Comparison of ENCODE assay signal across 23 cellular contexts in the genomic region with DNA sequence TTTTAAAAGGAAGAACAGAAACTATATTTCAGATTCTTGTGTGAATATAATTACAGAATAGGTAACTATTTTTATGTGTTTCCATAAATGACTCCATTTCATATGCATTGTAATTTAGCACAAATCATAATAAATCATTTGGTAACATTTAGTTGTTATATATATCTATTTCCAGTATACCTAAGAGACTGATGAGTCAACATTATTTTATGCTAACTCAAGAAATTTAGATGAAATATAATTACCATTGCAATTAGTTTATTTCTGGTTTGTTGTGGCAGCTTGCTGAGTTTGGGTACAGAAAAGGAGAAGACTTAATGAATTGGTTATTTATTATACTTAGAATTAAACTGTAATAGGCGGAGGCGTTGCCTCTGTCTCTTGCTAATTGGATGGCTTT.
DNase-seq lines count a peak whose midpoint lies in the region; ATAC-seq, FAIRE-seq and TF ChIP-seq lines count a peak whose summit lies in the region.
"Had no signal": no experiment of that assay in that cellular context is flagged by ENCODE, and none has a peak within 500 bp of the region (broad histone marks: within the 10 kb centered on the region; RNA-seq: fewer than 3 reads in every experiment).

No MANE protein-coding gene starts in this region.

- H3K9me3 ChIP-seq in A549 (no peaks in the 10 kb centered on the region), K562 (replicated peaks; ENCODE audit: control insufficient read depth, insufficient read depth, low read depth, low read length) (no peaks in the 10 kb centered on the region), smooth muscle cell (replicated peaks; ENCODE audit: low read depth) (no peaks in the 10 kb centered on the region)
- H3K9me3 ChIP-seq: BE2C had no signal

- H3K27me3 Mint-ChIP-seq in natural killer cell (ENCODE audit: low read depth in 2 of 2) = no peaks in the 10 kb centered on the region
- H3K27me3 Mint-ChIP-seq: CD4-positive, alpha-beta memory T cell; CD4-positive, CD25-positive, alpha-beta regulatory T cell; CD8-positive, alpha-beta memory T cell had no signal

- in situ Hi-C loops in K562 (cut with MboI) = no loop called here

- no peaks in the 10 kb centered on the region for H3K79me2 ChIP-seq in K562 (ENCODE audit: control insufficient read depth, insufficient read depth, low read length)
- H3K79me2 ChIP-seq in smooth muscle cell (ENCODE audit: low read depth) = no peaks in the 10 kb centered on the region

- TF ChIP-seq CTCF in A549 (IDR thresholded peaks at IDR 0.05) (no peak), K562 (IDR thresholded peaks at IDR 0.05 in 2 of 3, conservative IDR thresholded peaks at IDR 0.05 in 1 of 3; ENCODE audit: insufficient read depth in 2 of 3, low read depth in 1 of 3, low read length in 3 of 3) (no peak), natural killer cell (IDR thresholded peaks at IDR 0.05) (no peak), smooth muscle cell (IDR thresholded peaks at IDR 0.05; ENCODE audit: borderline replicate concordance, insufficient read depth, poor library complexity, severe bottlenecking) (no peak)

- no peak for ATAC-seq in A549
- ATAC-seq in K562 = no peak
- no peak for ATAC-seq in natural killer cell
- no peak for ATAC-seq in HG03565 (IDR thresholded peaks at IDR 0.05; ENCODE audit: unreplicated experiment)

- 68% methylated on average over 2 of the region's 2 CpGs for WGBS in A549 (ENCODE audit: missing lambda C conversion rate)
- 0% methylated on average over 2 of the region's 2 CpGs for WGBS in K562 (ENCODE audit: insufficient coverage, low coverage, missing lambda C conversion rate)
- WGBS in smooth muscle cell (ENCODE audit: low lambda C conversion rate) = 98% methylated on average over 2 of the region's 2 CpGs

- TF ChIP-seq RAD21 in A549 (conservative IDR thresholded peaks at IDR 0.05 in 1 of 2, IDR thresholded peaks at IDR 0.05 in 1 of 2) (no peak), K562 (CRISPR knock-in tag; conservative IDR thresholded peaks at IDR 0.05 in 1 of 2, IDR thresholded peaks at IDR 0.05 in 1 of 2) (no peak)

- H3K27me3 ChIP-seq in K562 (ENCODE audit: control insufficient read depth in 2 of 2, insufficient read depth in 2 of 2, low read length in 2 of 2) = no peaks in the 10 kb centered on the region
- H3K27me3 ChIP-seq in smooth muscle cell (ENCODE audit: low read depth) = no peaks in the 10 kb centered on the region
- H3K27me3 ChIP-seq: BE2C, BLaER1 had no signal

- H3K4me3 ChIP-seq in A549 (no peak overlapping the region), K562 (no peak overlapping the region), smooth muscle cell (no peak overlapping the region)
- H3K4me3 ChIP-seq: BLaER1 had no signal

- FAIRE-seq in A204.1 (lab: Jason Lieb, UNC) (peak; percentile 19), A549 (lab: Jason Lieb, UNC) (no peak), RCC 7860 (lab: Jason Lieb, UNC) (peak; percentile 17), K562 (lab: Jason Lieb, UNC) (no peak)
- FAIRE-seq: G401.6, GM12891, GM19239 had no signal

- DNase-seq in A549 (ENCODE audit: low read depth in 1 of 2, low spot score in 1 of 2) (no peak), RCC 7860 (ENCODE audit: low spot score) (no peak), K562 (ENCODE audit: extremely low read depth in 1 of 4, low spot score in 3 of 4) (no peak), NCI-H226 (no peak), natural killer cell (no peak), smooth muscle cell (lab: John Stamatoyannopoulos, UW; ENCODE audit: unreplicated experiment) (no peak)
- DNase-seq: 8988T; ACHN; BE2C; C1 segment of cervical spinal cord; CD4-positive, alpha-beta memory T cell; CD4-positive, CD25-positive, alpha-beta regulatory T cell; CD8-positive, alpha-beta memory T cell; COR-L47; DMS79 treated with DMSO at 0.1 percent for 48 hours; GF-D8 had no signal

- no peaks in the 10 kb centered on the region for H3K36me3 ChIP-seq in K562 (ENCODE audit: control insufficient read depth, insufficient read depth, low read length)
- no peaks in the 10 kb centered on the region for H3K36me3 ChIP-seq in smooth muscle cell (ENCODE audit: low read depth)
- H3K36me3 ChIP-seq: BE2C, BLaER1 had no signal

- H3K27ac ChIP-seq in A549 (no peak overlapping the region), K562 (ENCODE audit: extremely low read depth, low read depth, low read length) (no peak overlapping the region), smooth muscle cell (ENCODE audit: low read depth) (no peak overlapping the region)
- H3K27ac ChIP-seq: BLaER1 had no signal

- BruUV-seq in K562 (replicated peaks; lab: Mats Ljungman, UMichigan) = no TSS peak

- POLR2A ChIA-PET in A549 (lab: Yijun Ruan, JAX) = no interaction called here
- POLR2A ChIA-PET in K562 (lab: Yijun Ruan, JAX) = no interaction called here

- no peak overlapping the region for H3K4me3 Mint-ChIP-seq in natural killer cell
- H3K4me3 Mint-ChIP-seq: CD14-positive monocyte; CD4-positive, alpha-beta memory T cell; CD4-positive, CD25-positive, alpha-beta regulatory T cell; CD8-positive, alpha-beta memory T cell had no signal

- H3K4me1 Mint-ChIP-seq in natural killer cell = no peaks in the 10 kb centered on the region
- H3K4me1 Mint-ChIP-seq: CD14-positive monocyte; CD4-positive, alpha-beta memory T cell; CD4-positive, CD25-positive, alpha-beta regulatory T cell; CD8-positive, alpha-beta memory T cell had no signal

- H3K9me1 ChIP-seq in K562 (ENCODE audit: control insufficient read depth, insufficient read depth, low read length) = no peaks in the 10 kb centered on the region

- no peaks in the 10 kb centered on the region for H3K36me3 Mint-ChIP-seq in natural killer cell
- H3K36me3 Mint-ChIP-seq: CD14-positive monocyte; CD4-positive, alpha-beta memory T cell; CD4-positive, CD25-positive, alpha-beta regulatory T cell; CD8-positive, alpha-beta memory T cell had no signal

- peaks cover 6% of the 10 kb centered on the region for H3F3A ChIP-seq in smooth muscle cell (ENCODE audit: low read depth)

- H3K4me2 ChIP-seq in A549 = no peak overlapping the region
- no peak overlapping the region for H3K4me2 ChIP-seq in K562 (ENCODE audit: insufficient read depth, low read length)
- H3K4me2 ChIP-seq in smooth muscle cell = no peak overlapping the region
- H3K4me2 ChIP-seq: BLaER1 had no signal

- intact Hi-C loops in K562 (cut with micrococcal nuclease) = no loop called here
- intact Hi-C loops in natural killer cell (cut with micrococcal nuclease) = no loop called here

- TF ChIP-seq POLR2A in A549 (IDR thresholded peaks at IDR 0.05; ENCODE audit: low read length) (no peak), K562 (conservative IDR thresholded peaks at IDR 0.05) (no peak)

- H3K9ac ChIP-seq in K562 (ENCODE audit: insufficient read depth in 1 of 2, low read depth in 2 of 2, low read length in 2 of 2) = no peak overlapping the region
- no peak overlapping the region for H3K9ac ChIP-seq in smooth muscle cell (ENCODE audit: low read depth)
- H3K9ac ChIP-seq: BLaER1 had no signal

- H2AFZ ChIP-seq in K562 (ENCODE audit: low read depth, low read length) = no peak overlapping the region
- no peak overlapping the region for H2AFZ ChIP-seq in smooth muscle cell (ENCODE audit: low read depth)

- H3K9me3 Mint-ChIP-seq in natural killer cell = peaks cover 3 to 16% of the 10 kb centered on the region in 2 donors

- TF ChIP-seq EP300 in A549 (IDR thresholded peaks at IDR 0.05) = no peak
- TF ChIP-seq EP300 in K562 (IDR thresholded peaks at IDR 0.05; ENCODE audit: low read length) = no peak

- H4K20me1 ChIP-seq in K562 (replicated peaks; ENCODE audit: control insufficient read depth, insufficient read depth, low read length) (no peaks in the 10 kb centered on the region), smooth muscle cell (ENCODE audit: low read depth) (no peaks in the 10 kb centered on the region)
- H4K20me1 ChIP-seq: BLaER1 had no signal

- H3K4me1 ChIP-seq in A549 (no peaks in the 10 kb centered on the region), K562 (replicated peaks in 1 of 2; ENCODE audit: control insufficient read depth in 2 of 2, insufficient read depth in 2 of 2, low read length in 2 of 2) (no peaks in the 10 kb centered on the region), smooth muscle cell (ENCODE audit: low read depth) (peaks cover 25% of the 10 kb centered on the region)
- H3K4me1 ChIP-seq: BE2C, BLaER1 had no signal

- no peak overlapping the region for H3K27ac Mint-ChIP-seq in natural killer cell
- H3K27ac Mint-ChIP-seq: CD14-positive monocyte; CD4-positive, alpha-beta memory T cell; CD4-positive, CD25-positive, alpha-beta regulatory T cell; CD8-positive, alpha-beta memory T cell had no signal

- CTCF ChIA-PET in A549 (lab: Yijun Ruan, JAX) = no interaction called here
- CTCF ChIA-PET in K562 (lab: Yijun Ruan, JAX; ENCODE audit: low intra/inter-chr PET ratio) = no interaction called here

TF ChIP-seq in A549, 52 proteins besides CTCF, POLR2A, EP300 and RAD21:
- TF ChIP-seq TFCP2L1 (CRISPR knock-in tag; IDR thresholded peaks at IDR 0.05) (no peak), MAFK (IDR thresholded peaks at IDR 0.05; ENCODE audit: partially characterized antibody) (peak; percentile 55)

TF ChIP-seq in K562, 482 proteins besides CTCF, POLR2A, EP300 and RAD21:
- TF ChIP-seq EZH2 (IDR thresholded peaks at IDR 0.05; ENCODE audit: borderline replicate concordance, low read depth, low read length) (no peak), SMAD3 (CRISPR knock-in tag; conservative IDR thresholded peaks at IDR 0.05) (no peak), ZNF316 (IDR thresholded peaks at IDR 0.05) (peak; percentile 63)
- TF ChIP-seq, protein P1, sequence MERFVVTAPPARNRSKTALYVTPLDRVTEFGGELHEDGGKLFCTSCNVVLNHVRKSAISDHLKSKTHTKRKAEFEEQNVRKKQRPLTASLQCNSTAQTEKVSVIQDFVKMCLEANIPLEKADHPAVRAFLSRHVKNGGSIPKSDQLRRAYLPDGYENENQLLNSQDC (CRISPR knock-in tag; IDR thresholded peaks at IDR 0.05) = no peak
